In genomic region chrX:110418220-110418856, GRCh38 we compare ENCODE assay signal across 8 cellular contexts. TPM values are rescaled to one million over a fixed set of nuclear protein-coding genes. Genes with fewer than 3 reads are reported as not detected.
DNase-seq lines count a peak whose midpoint lies in the region; ATAC-seq and TF ChIP-seq lines count a peak whose summit lies in the region.

No MANE protein-coding gene starts in this region.

- WGBS in endodermal cell (ENCODE audit: insufficient coverage in 1 of 2, insufficient read length in 1 of 2), 2 experiments: 17 to 23% methylated on average over 2 to 9 of the region's 13 CpGs

- TF ChIP-seq CTCF in GM12873 (IDR thresholded peaks at IDR 0.05; ENCODE audit: insufficient read depth, low read depth, low read length, missing control alignments) (peak; percentile 56), endodermal cell (conservative IDR thresholded peaks at IDR 0.05) (peak; percentile 88), neural progenitor cell (IDR thresholded peaks at IDR 0.05) (peak; percentile 55)

- no peak for ATAC-seq in HG02885 (IDR thresholded peaks at IDR 0.05; ENCODE audit: poor library complexity, unreplicated experiment)
- no peak for ATAC-seq in GM18511 (IDR thresholded peaks at IDR 0.05; ENCODE audit: unreplicated experiment)

- peak; percentile 64 for DNase-seq in NCI-H2227 (lab: John Stamatoyannopoulos, UW; ENCODE audit: unreplicated experiment)
- DNase-seq in endodermal cell: peak; percentile 76
- DNase-seq in neural progenitor cell (ENCODE audit: low spot score): peak; percentile 59
- DNase-seq in SKM-1 treated with dmso at 0.1 percent for 144 hours (lab: John Stamatoyannopoulos, UW; ENCODE audit: unreplicated experiment): no peak
- DNase-seq in T-helper 1 cell: no peak

- H3K36me3 ChIP-seq in endodermal cell (ENCODE audit: control insufficient read depth, insufficient read depth, low read length): no peaks in the 10 kb centered on the region
- no peaks in the 10 kb centered on the region for H3K36me3 ChIP-seq in neural progenitor cell

- H3K9ac ChIP-seq in endodermal cell (ENCODE audit: extremely low read depth, low read length, poor library complexity, severe bottlenecking): no peak overlapping the region
- no peak overlapping the region for H3K9ac ChIP-seq in neural progenitor cell

- H3K27ac ChIP-seq in endodermal cell (ENCODE audit: low read depth, low read length): no peak overlapping the region
- no peak overlapping the region for H3K27ac ChIP-seq in neural progenitor cell

- no peaks in the 10 kb centered on the region for H3K4me1 ChIP-seq in endodermal cell (ENCODE audit: control insufficient read depth, insufficient read depth, low read length)
- peaks cover 7% of the 10 kb centered on the region for H3K4me1 ChIP-seq in neural progenitor cell

- no peak overlapping the region for H3K4me3 ChIP-seq in endodermal cell (ENCODE audit: low read length)
- no peak overlapping the region for H3K4me3 ChIP-seq in neural progenitor cell

- H3K36me3 Mint-ChIP-seq in endodermal cell (ENCODE audit: low read depth) (no peaks in the 10 kb centered on the region), neural progenitor cell (no peaks in the 10 kb centered on the region)

- H3K9me3 ChIP-seq in endodermal cell (ENCODE audit: control insufficient read depth, low read length) (no peaks in the 10 kb centered on the region), neural progenitor cell (ENCODE audit: low read depth) (no peaks in the 10 kb centered on the region)

- H3K4me3 Mint-ChIP-seq in endodermal cell (no peak overlapping the region), neural progenitor cell (peak overlapping the region; percentile 44)

- no peaks in the 10 kb centered on the region for H4K20me1 ChIP-seq in neural progenitor cell (ENCODE audit: low read depth)

- H3K4me2 ChIP-seq in neural progenitor cell: no peak overlapping the region

- no peaks in the 10 kb centered on the region for H3F3A ChIP-seq in neural progenitor cell (ENCODE audit: low read depth)

- H3K4me1 Mint-ChIP-seq in endodermal cell (peaks cover 28% of the 10 kb centered on the region), neural progenitor cell (peaks cover 41% of the 10 kb centered on the region)

- H3K79me2 ChIP-seq in neural progenitor cell (ENCODE audit: low read depth): no peaks in the 10 kb centered on the region

- peaks cover 49% of the 10 kb centered on the region for H3K27me3 Mint-ChIP-seq in endodermal cell (ENCODE audit: insufficient read depth)
- peaks cover 7% of the 10 kb centered on the region for H3K27me3 Mint-ChIP-seq in neural progenitor cell (ENCODE audit: insufficient read depth, low read depth)

- peak overlapping the region; percentile 38 for H3K27ac Mint-ChIP-seq in endodermal cell
- H3K27ac Mint-ChIP-seq in neural progenitor cell: peak overlapping the region; percentile 96

- peak overlapping the region; percentile 79 for H2AFZ ChIP-seq in neural progenitor cell (replicated peaks)

- H3K9me3 Mint-ChIP-seq in endodermal cell (no peaks in the 10 kb centered on the region), neural progenitor cell (no peaks in the 10 kb centered on the region)

- H3K27me3 ChIP-seq in endodermal cell (ENCODE audit: control insufficient read depth, insufficient read depth, low read length, poor library complexity, severe bottlenecking) (no peaks in the 10 kb centered on the region), neural progenitor cell (no peaks in the 10 kb centered on the region)

RNA-seq across cellular contexts. Expression of gene RTL9, which starts 59.7 kb away (rescaled TPM):
- total RNA-seq in endodermal cell: under 1 TPM; 0.29 TPM
- 0.68 TPM for polyA plus RNA-seq in endodermal cell (2013, experiment 1 of 2)
- 0.41 TPM for polyA plus RNA-seq in endodermal cell (2013, experiment 2 of 2)
- total RNA-seq in neural progenitor cell (ENCODE audit: low replicate concordance): 0.22 and 0.49 TPM in 2 replicates

Comparison
In these comparisons a context has a peak if more than half of its experiments do, and no peak if none do; other contexts are left out.
1. DNase-seq: peak in NCI-H2227 (single experiment), endodermal cell (single experiment) and neural progenitor cell (single experiment); none in SKM-1 treated with dmso at 0.1 percent for 144 hours (single experiment) and T-helper 1 cell (0 of 5).
2. Peak in every context shown above with its lines, with median percentiles within 50 percentile points of each other: CTCF ChIP-seq.